ENCODE assay signal across 1 cellular context in genomic region chr20:760751-761417, GRCh38.
TF ChIP-seq lines count a peak whose summit lies in the region.

No MANE protein-coding gene starts in this region.

TF ChIP-seq in HepG2, 621 proteins besides CTCF, POLR2A, EP300 and RAD21 (continued from another document and continues in another):
- TF ChIP-seq ZNF646 (CRISPR knock-in tag; IDR thresholded peaks at IDR 0.05) (peak; percentile 39; the same call in 1 of the 2 replicates), KDM2A (CRISPR knock-in tag; IDR thresholded peaks at IDR 0.05; ENCODE audit: borderline replicate concordance, low read depth) (peak; percentile 53; the same call in 1 of the 2 replicates), ZSCAN25 (CRISPR knock-in tag; IDR thresholded peaks at IDR 0.05) (0 out of 2 replicates have a peak, but pooled peaks have one; percentile 8), THAP7 (CRISPR knock-in tag; IDR thresholded peaks at IDR 0.05) (peak; percentile 63; the same call in 1 of the 2 replicates), ZNF768 (CRISPR knock-in tag; IDR thresholded peaks at IDR 0.05) (peak; percentile 53; the same call in 1 of the 2 replicates), ZNF782 (CRISPR knock-in tag; IDR thresholded peaks at IDR 0.05; ENCODE audit: borderline replicate concordance) (0 out of 2 replicates have a peak, but pooled peaks have one; percentile 45), SRY (CRISPR knock-in tag; IDR thresholded peaks at IDR 0.05) (0 out of 2 replicates have a peak, but pooled peaks have one; percentile 78), MTF1 (CRISPR knock-in tag; IDR thresholded peaks at IDR 0.05) (no peak), CENPT (CRISPR knock-in tag; IDR thresholded peaks at IDR 0.05; ENCODE audit: low read depth) (no peak), MTERF4 (CRISPR knock-in tag; IDR thresholded peaks at IDR 0.05) (0 out of 2 replicates have a peak, but pooled peaks have one; percentile 56), ZNF264 (CRISPR knock-in tag; IDR thresholded peaks at IDR 0.05) (no peak), BORCS8-MEF2B (CRISPR knock-in tag; IDR thresholded peaks at IDR 0.05) (no peak), ZNF781 (CRISPR knock-in tag; IDR thresholded peaks at IDR 0.05; ENCODE audit: borderline replicate concordance, not compliant biosample characterization) (peak; percentile 17), RXRB (CRISPR knock-in tag; IDR thresholded peaks at IDR 0.05; ENCODE audit: borderline replicate concordance) (no peak), ZMYM3 (CRISPR knock-in tag; IDR thresholded peaks at IDR 0.05) (peak; percentile 66), ZNF691 (CRISPR knock-in tag; IDR thresholded peaks at IDR 0.05; ENCODE audit: borderline replicate concordance, low read depth) (0 out of 2 replicates have a peak, but pooled peaks have one; percentile 79), ATF7-NPFF (CRISPR knock-in tag; IDR thresholded peaks at IDR 0.05; ENCODE audit: low read depth) (0 out of 2 replicates have a peak, but pooled peaks have one; percentile 34), SP1 (IDR thresholded peaks at IDR 0.05) (no peak), SP1 (CRISPR knock-in tag; IDR thresholded peaks at IDR 0.05) (peak; percentile 97), HIVEP1 (CRISPR knock-in tag; IDR thresholded peaks at IDR 0.05) (0 out of 2 replicates have a peak, but pooled peaks have one; percentile 23), KLF9 (CRISPR knock-in tag; IDR thresholded peaks at IDR 0.05; ENCODE audit: low read depth) (0 out of 2 replicates have a peak, but pooled peaks have one; percentile 50), KDM5B (CRISPR knock-in tag; IDR thresholded peaks at IDR 0.05; ENCODE audit: borderline replicate concordance) (peak; percentile 27; the same call in 1 of the 2 replicates), ZMYM4 (CRISPR knock-in tag; IDR thresholded peaks at IDR 0.05) (peak; percentile 46; the same call in 1 of the 2 replicates), ZNF720 (CRISPR knock-in tag; IDR thresholded peaks at IDR 0.05) (peak; percentile 84; the same call in 1 of the 2 replicates), PPARG (CRISPR knock-in tag; conservative IDR thresholded peaks at IDR 0.05) (no peak), ZFX (CRISPR knock-in tag; IDR thresholded peaks at IDR 0.05; ENCODE audit: low read depth) (peak; percentile 44; the same call in 1 of the 2 replicates), ZNF737 (CRISPR knock-in tag; IDR thresholded peaks at IDR 0.05; ENCODE audit: borderline replicate concordance) (no peak), IKZF4 (CRISPR knock-in tag; IDR thresholded peaks at IDR 0.05; ENCODE audit: borderline replicate concordance, low read depth, not compliant biosample characterization) (no peak), RCOR2 (CRISPR knock-in tag; IDR thresholded peaks at IDR 0.05) (0 out of 2 replicates have a peak, but pooled peaks have one; percentile 30), PITX1 (CRISPR knock-in tag; IDR thresholded peaks at IDR 0.05) (peak; percentile 52; the same call in 1 of the 2 replicates), ZBTB4 (CRISPR knock-in tag; IDR thresholded peaks at IDR 0.05; ENCODE audit: borderline replicate concordance) (peak; percentile 30; the same call in 1 of the 2 replicates), ZKSCAN5 (CRISPR knock-in tag; IDR thresholded peaks at IDR 0.05) (peak; percentile 33; the same call in 1 of the 2 replicates), ERF (CRISPR knock-in tag; IDR thresholded peaks at IDR 0.05) (peak; percentile 44; the same call in 1 of the 2 replicates), ZNF280B (CRISPR knock-in tag; IDR thresholded peaks at IDR 0.05; ENCODE audit: borderline replicate concordance) (peak; percentile 86), ZNF274 (CRISPR knock-in tag; IDR thresholded peaks at IDR 0.05) (peak; percentile 67), NRL (CRISPR knock-in tag; IDR thresholded peaks at IDR 0.05; ENCODE audit: borderline replicate concordance) (peak; percentile 83), HMGXB4 (CRISPR knock-in tag; IDR thresholded peaks at IDR 0.05; ENCODE audit: borderline replicate concordance in 1 of 2, low read depth in 1 of 2) (peak; percentile 58 to 81; a peak in 3 of 4 replicates), RFXAP (CRISPR knock-in tag; IDR thresholded peaks at IDR 0.05; ENCODE audit: borderline replicate concordance) (0 out of 2 replicates have a peak, but pooled peaks have one; percentile 8), RBM39 (IDR thresholded peaks at IDR 0.05; ENCODE audit: low read depth, low read length, poor library complexity, severe bottlenecking) (peak; percentile 33), HNRNPLL (IDR thresholded peaks at IDR 0.05; ENCODE audit: low read depth, low read length, poor library complexity, severe bottlenecking) (peak; percentile 61), ZBTB33 (CRISPR knock-in tag; IDR thresholded peaks at IDR 0.05) (peak; percentile 87), SRF (IDR thresholded peaks at IDR 0.05; ENCODE audit: low read depth, low read length) (0 out of 2 replicates have a peak, but pooled peaks have one; percentile 7), HOXA9 (CRISPR knock-in tag; IDR thresholded peaks at IDR 0.05; ENCODE audit: borderline replicate concordance) (peak; percentile 56; the same call in 1 of the 2 replicates), CBX1 (IDR thresholded peaks at IDR 0.05; ENCODE audit: low read depth) (peak; percentile 78)
